Comparison of ENCODE assay signal across 8 cellular contexts in the genomic region with DNA sequence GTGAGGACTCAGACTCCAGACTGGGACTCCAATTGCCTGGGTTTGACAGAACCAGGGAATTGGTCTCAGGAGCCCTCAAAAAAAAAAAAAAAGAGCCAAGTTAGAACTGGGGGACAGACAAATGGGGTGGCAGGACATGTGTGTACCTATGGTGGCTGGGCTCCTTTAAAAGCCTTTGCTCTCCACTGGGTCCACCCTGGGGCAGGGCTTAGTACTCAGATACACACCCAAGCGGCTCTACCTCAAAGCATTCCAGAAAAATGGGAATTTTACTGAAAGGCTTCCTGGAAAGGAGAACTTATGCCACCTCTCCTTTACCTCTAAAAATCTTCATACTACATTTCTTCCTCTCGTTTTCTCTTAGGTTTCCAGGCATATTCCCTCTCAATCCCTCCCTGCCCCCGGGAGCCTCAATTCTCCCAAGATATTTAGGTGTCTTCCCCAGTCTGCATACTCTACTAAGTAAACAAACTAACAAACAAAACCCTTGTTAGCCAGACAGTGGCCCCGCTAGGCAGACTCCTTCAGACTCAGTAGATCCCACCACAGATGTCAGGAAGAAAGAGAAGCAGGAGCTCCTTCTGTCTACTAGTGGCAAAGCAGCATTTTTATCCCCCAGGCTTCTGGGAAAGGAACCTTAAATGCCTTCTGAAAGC. TPM values are rescaled to one million over a fixed set of nuclear protein-coding genes. Genes with fewer than 3 reads are reported as not detected.
DNase-seq lines count a peak whose midpoint lies in the region; ATAC-seq and TF ChIP-seq lines count a peak whose summit lies in the region.

No MANE protein-coding gene starts in this region.

- H3K27ac ChIP-seq in KOPT-K1 (ENCODE audit: low read depth, low read length, poor library complexity, severe bottlenecking) = peak overlapping the region; percentile 95
- H3K27ac ChIP-seq in coronary artery = peak overlapping the region; percentile 83 to 96

- ATAC-seq in naive B cell (ENCODE audit: low read depth in 2 of 2) (no peak), GM21717 (IDR thresholded peaks at IDR 0.05; ENCODE audit: unreplicated experiment) (no peak), GM19395 (IDR thresholded peaks at IDR 0.05; ENCODE audit: unreplicated experiment) (no peak)

- H3K9me3 Mint-ChIP-seq in naive B cell = no peaks in the 10 kb centered on the region

- no peaks in the 10 kb centered on the region for H3K9me3 ChIP-seq in KOPT-K1 (ENCODE audit: insufficient read depth, low read length, poor library complexity, severe bottlenecking)

- peak overlapping the region; percentile 58 to 99 (median 96) for H3K27ac Mint-ChIP-seq in naive B cell

- H3K36me3 ChIP-seq in KOPT-K1 (ENCODE audit: insufficient read depth, low read length) = peaks cover 40% of the 10 kb centered on the region

- TF ChIP-seq CTCF in AG04449 (IDR thresholded peaks at IDR 0.05; ENCODE audit: insufficient read depth, low read length, missing control alignments) (no peak), coronary artery (IDR thresholded peaks at IDR 0.05) (no peak)

- DNase-seq in AG04449 (ENCODE audit: low read depth, low spot score) = no peak
- DNase-seq in coronary artery (ENCODE audit: low spot score) = peak; percentile 41
- no peak for DNase-seq in naive B cell
- DNase-seq in putamen (ENCODE audit: low spot score) = no peak
- no peak for DNase-seq in NCI-H1417 (lab: John Stamatoyannopoulos, UW)

- no peaks in the 10 kb centered on the region for H3K27me3 Mint-ChIP-seq in naive B cell

- POLR2A ChIA-PET in AG04449 (lab: Yijun Ruan, JAX) = interaction anchor here (0.6 to 1.1 kb wide), 5 partner anchors 9 to 83 kb away, joined by 3 to 5 read pairs (median 4); no protein-coding TSS in a partner anchor

- peaks cover 35 to 64% (median 60%) of the 10 kb centered on the region in 3 donors for H3K4me1 Mint-ChIP-seq in naive B cell

- CTCF ChIA-PET in AG04449 (lab: Yijun Ruan, JAX) = interaction anchor here (0.6 to 11.4 kb wide), 26 partner anchors 9 to 499 kb away, joined by 3 to 191 read pairs (median 4); partner anchors contain the start of genes APOA5, BACE1, CEP164 and ZPR1

- peak overlapping the region; percentile 91 for H3K4me3 ChIP-seq in AG04449 (ENCODE audit: low read depth, low read length)
- peak overlapping the region; percentile 89 for H3K4me3 ChIP-seq in coronary artery

- peak overlapping the region; percentile 95 to 99 (median 98) for H3K4me3 Mint-ChIP-seq in naive B cell

- peaks cover 10 to 23% of the 10 kb centered on the region in 2 donors for H3K36me3 Mint-ChIP-seq in naive B cell

RNA-seq across cellular contexts. Expression of gene PCSK7, which starts 0.8 kb away (rescaled TPM):
- 10 to 100 TPM; 27.8 to 61.9 (median 32.2) TPM for polyA plus RNA-seq in naive B cell (ENCODE audit: low read depth in 6 of 6)

RNA-seq across cellular contexts. Expression of gene RNF214, which starts 1.4 kb away (rescaled TPM):
- polyA plus RNA-seq in naive B cell (ENCODE audit: low read depth in 6 of 6) = 10 to 100 TPM in 4 of 6 donors, 1 to 10 TPM in 2; 1.4 to 15.5 (median 13.4) TPM

RNA-seq across cellular contexts. Expression of gene TAGLN, which starts 31.9 kb away (rescaled TPM):
- polyA plus RNA-seq in naive B cell (ENCODE audit: low read depth in 6 of 6) = 10 to 100 TPM in 2 of 6 donors, 1 to 10 TPM in 3, not detected in 1; 5.2 to 11.5 (median 6.8) TPM

RNA-seq across cellular contexts. Expression of gene SIDT2, which starts 52.6 kb away (rescaled TPM):
- polyA plus RNA-seq in naive B cell (ENCODE audit: low read depth in 6 of 6) = 100 to 1,000 TPM in 1 of 6 donors, 10 to 100 TPM in 5; 19.2 to 126 (median 80.7) TPM
